In the genomic region with DNA sequence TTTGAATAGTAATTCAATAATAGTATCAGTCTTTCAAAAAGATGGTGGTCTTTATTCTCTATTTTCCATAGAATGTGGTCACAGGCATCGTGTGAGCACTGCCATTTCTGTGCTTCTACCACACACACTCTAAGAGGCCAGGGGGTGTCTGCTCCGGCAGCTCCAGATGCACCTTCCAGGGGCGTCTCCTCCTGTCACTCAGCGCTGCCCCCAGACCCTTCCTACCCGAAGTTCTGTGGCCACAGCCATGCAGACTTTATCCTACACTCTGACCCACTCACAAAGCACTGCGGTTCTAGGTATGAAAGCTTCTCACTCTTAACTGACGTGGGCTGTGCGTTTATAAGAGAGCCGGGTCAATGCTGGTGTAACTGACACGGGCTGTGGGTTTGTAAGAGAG, we compare ENCODE assay signal across 27 cellular contexts.
"Had no signal": no experiment of that assay in that cellular context is flagged by ENCODE, and none has a peak within 500 bp of the region (broad histone marks: within the 10 kb centered on the region; RNA-seq: fewer than 3 reads in every experiment).

No MANE protein-coding gene starts in this region.

- H3K27ac ChIP-seq: adrenal gland, body of pancreas, colonic mucosa, dorsolateral prefrontal cortex, gastroesophageal sphincter, hepatocyte, parathyroid adenoma, stomach, suprapubic skin, tibial artery had no signal

- ATAC-seq: activated naive CD4-positive, alpha-beta T cell treated with anti-CD3 and anti-CD28 coated beads, Interleukin-2, amount 50 U/mL, for 72 hours; body of pancreas; effector memory CD8-positive, alpha-beta T cell; gastroesophageal sphincter; left cardiac atrium; naive thymus-derived CD4-positive, alpha-beta T cell; right cardiac atrium; stimulated activated naive B cell treated with anti-CD40 and anti-IgM and Interleukin-4, amounts not matched to agents 10 μg/mL and 1 μg/mL and 100 μg/mL, for 72 hours had no signal

- H3K4me3 ChIP-seq: adrenal gland, body of pancreas, colonic mucosa, dorsolateral prefrontal cortex, gastroesophageal sphincter, hepatocyte, stomach, suprapubic skin, tibial artery had no signal

- DNase-seq: activated B cell treated with CpG ODN at 0.5 μM for 24 hours; activated CD4-positive, alpha-beta T cell treated with anti-CD3 and anti-CD28 coated beads for 4 hours; activated CD4-positive, alpha-beta T cell treated with anti-CD3 and anti-CD28 coated beads, Interleukin-2, amount 50 U/mL, for 4 hours; activated gamma-delta T cell treated with Interleukin-2 at 50 U/mL for 16 hours; activated T-cell treated with anti-CD3 and anti-CD28 coated beads, Interleukin-2, amount 50 U/mL, for 1 hour; cerebellar nuclear complex; colonic mucosa; effector memory CD8-positive, alpha-beta T cell; left cardiac atrium; midbrain; naive thymus-derived CD4-positive, alpha-beta T cell; nucleus accumbens; right cardiac atrium; stimulated activated CD4-positive, alpha-beta T cell treated with anti-CD3 and anti-CD28 coated beads, Interleukin-15, amount 100 ng/mL, for 24 hours; stimulated activated CD4-positive, alpha-beta T cell treated with anti-CD3 and anti-CD28 coated beads, Interleukin-2, amount 100 ng/mL, for 24 hours; stimulated activated naive B cell treated with anti-CD40 and anti-IgM and Interleukin-4, amounts not matched to agents 10 μg/mL and 1 μg/mL and 100 μg/mL, for 72 hours; stomach; T-helper 1 cell had no signal
